ENCODE assay signal across 1 cellular context in genomic region chr1:100404816-100405215, GRCh38.
TF ChIP-seq lines count a peak whose summit lies in the region.

No MANE protein-coding gene starts in this region.

TF ChIP-seq in GM23338, 12 proteins besides CTCF, POLR2A, EP300 and RAD21:
- no peak for TF ChIP-seq ZNF462 (CRISPR knock-in tag; IDR thresholded peaks at IDR 0.05)
- TF ChIP-seq NANOG (IDR thresholded peaks at IDR 0.05; ENCODE audit: borderline replicate concordance) = no peak
